Comparison of ENCODE assay signal across 8 cellular contexts in the genomic region with DNA sequence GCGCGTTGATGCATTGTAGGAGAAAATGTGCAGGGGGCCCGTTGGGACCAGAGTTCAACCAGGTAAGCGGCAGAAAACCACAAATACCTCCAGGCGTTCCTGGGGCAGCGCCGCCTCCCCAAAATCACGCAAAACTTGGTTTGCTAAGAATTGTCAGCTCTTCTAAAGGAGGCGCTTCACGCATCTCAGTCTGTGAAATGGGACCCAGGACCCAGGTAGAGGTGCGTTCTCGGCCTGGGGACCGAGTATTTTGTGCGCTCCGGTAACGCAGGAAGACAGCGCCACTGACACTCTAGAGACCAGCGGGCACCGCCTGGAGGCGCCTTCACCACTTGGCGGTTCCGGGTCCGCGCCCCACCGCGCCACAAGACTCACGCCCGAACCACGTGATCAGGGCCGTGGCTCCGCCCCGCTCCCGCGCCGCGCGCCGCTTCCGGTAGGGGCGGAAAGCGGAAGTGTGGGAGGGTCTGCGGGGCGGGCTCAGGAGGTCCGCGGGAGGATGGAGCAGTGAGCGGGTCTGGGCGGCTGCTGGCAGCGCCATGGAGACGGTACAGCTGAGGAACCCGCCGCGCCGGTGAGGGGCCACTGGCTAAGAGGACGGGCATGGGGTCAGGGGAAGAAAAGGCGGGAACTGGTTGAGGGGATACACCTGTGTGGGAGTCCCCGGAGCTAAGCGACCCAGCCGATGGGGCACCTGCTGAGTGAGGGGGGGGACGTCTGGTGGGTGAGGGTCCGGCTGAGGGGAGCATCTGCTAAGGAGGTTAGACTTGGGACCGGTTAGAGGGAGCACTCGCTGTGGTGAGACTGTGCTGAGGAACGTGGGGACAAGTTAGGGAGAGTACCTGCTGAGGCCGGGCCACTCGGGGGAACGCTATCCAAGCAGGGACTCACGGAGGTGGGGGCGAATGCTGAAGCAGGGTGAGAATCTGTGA. TPM values are rescaled to one million over a fixed set of nuclear protein-coding genes. Genes with fewer than 3 reads are reported as not detected.
A peak's percentile ranks its signal among the peaks of the same experiment; 100 is the strongest.
DNase-seq lines count a peak whose midpoint lies in the region; ATAC-seq lines count a peak whose summit lies in the region.

STK4 (plus strand) TSS at position 483 of the 932 bp plus-strand sequence; CDS start at position 540, 57 bp downstream.

- peak within 1 kb of the TSS; percentile 86 for H3K9ac ChIP-seq in rectal smooth muscle tissue (ENCODE audit: low read length)

- H3K27me3 ChIP-seq in right cardiac atrium (ENCODE audit: control insufficient read depth, insufficient read depth) (no peaks in the 10 kb centered on the region), rectal smooth muscle tissue (ENCODE audit: control insufficient read depth, insufficient read depth, low read length) (no peaks in the 10 kb centered on the region), aorta (ENCODE audit: control insufficient read depth in 1 of 2, insufficient read depth in 2 of 2, low read length in 1 of 2) (no peaks in the 10 kb centered on the region)

- H3K4me1 ChIP-seq in right cardiac atrium (ENCODE audit: control insufficient read depth, insufficient read depth, low read length) (peaks cover 2% of the 10 kb centered on the region), rectal smooth muscle tissue (ENCODE audit: control insufficient read depth, insufficient read depth, low read length) (no peaks in the 10 kb centered on the region), aorta (ENCODE audit: control insufficient read depth in 1 of 2, insufficient read depth in 2 of 2, low read length in 2 of 2) (peaks cover 0 to 2% of the 10 kb centered on the region in 2 donors)

- H3K9me3 ChIP-seq in right cardiac atrium (ENCODE audit: control insufficient read depth, low read length) (no peaks in the 10 kb centered on the region), aorta (ENCODE audit: control insufficient read depth, low read length) (no peaks in the 10 kb centered on the region)

- DNase-seq in NCI-H187 (lab: John Stamatoyannopoulos, UW) (peak; percentile 75 to 85), T-helper 2 cell (peak; percentile 92 to 98 (median 93)), anterior cingulate cortex (lab: John Stamatoyannopoulos, UW) (peak; percentile 51 to 96 (median 90)), right cardiac atrium (peak; percentile 95 to 98 (median 98)), aorta (peak; percentile 96 to 98)

- peaks cover 2% of the 10 kb centered on the region for H3K36me3 ChIP-seq in rectal smooth muscle tissue (ENCODE audit: control insufficient read depth, insufficient read depth, low read length)
- H3K36me3 ChIP-seq in aorta (ENCODE audit: control insufficient read depth in 1 of 2, insufficient read depth in 2 of 2, low read length in 1 of 2) = no peaks in the 10 kb centered on the region

- H3K27ac ChIP-seq in right cardiac atrium (ENCODE audit: low read length) (peak within 1 kb of the TSS; percentile 91), rectal smooth muscle tissue (ENCODE audit: low read depth, low read length) (peak within 1 kb of the TSS; percentile 76), aorta (ENCODE audit: low read depth in 1 of 2, low read length in 2 of 2) (peak within 1 kb of the TSS in 1 of 2 donors; percentile 83)

- H3K4me3 ChIP-seq in right cardiac atrium (ENCODE audit: low read length) (peak within 1 kb of the TSS; percentile 74), rectal smooth muscle tissue (ENCODE audit: low read length) (peak within 1 kb of the TSS; percentile 96), aorta (ENCODE audit: low read length in 2 of 2) (peak within 1 kb of the TSS; percentile 45 to 51)

- intact Hi-C loops in right cardiac atrium (cut with DNase I) = no loop called here
- intact Hi-C loops in aorta (cut with DNase I) = loop anchor here in 1 of 2 donors (5.0 kb wide), 1 partner anchor 79 kb away; the partner anchor contains the start of gene YWHAB

- 1% methylated on average over 68 of the region's 68 CpGs for WGBS in right cardiac atrium
- WGBS in aorta, 2 donors = 1% methylated on average over 68 of the region's 68 CpGs

- ATAC-seq in GM18498 (IDR thresholded peaks at IDR 0.05; ENCODE audit: unreplicated experiment) (peak; percentile 77), HG02938 (IDR thresholded peaks at IDR 0.05; ENCODE audit: unreplicated experiment) (peak; percentile 61), right cardiac atrium (peak; percentile 99), aorta (ENCODE audit: low FRiP score) (peak; percentile 99)

RNA-seq across cellular contexts. Expression of gene STK4, which starts in this region (rescaled TPM):
- total RNA-seq in right cardiac atrium (10 to 100 TPM; 13.8 to 14.4 (median 14.1) TPM), aorta (10 to 100 TPM; 40.1 to 41.0 TPM)
- polyA plus RNA-seq in right cardiac atrium (4.6 TPM), aorta (1 to 10 TPM; 5.4 to 9.8 TPM)
